Comparison of ENCODE assay signal across 26 cellular contexts in the genomic region with DNA sequence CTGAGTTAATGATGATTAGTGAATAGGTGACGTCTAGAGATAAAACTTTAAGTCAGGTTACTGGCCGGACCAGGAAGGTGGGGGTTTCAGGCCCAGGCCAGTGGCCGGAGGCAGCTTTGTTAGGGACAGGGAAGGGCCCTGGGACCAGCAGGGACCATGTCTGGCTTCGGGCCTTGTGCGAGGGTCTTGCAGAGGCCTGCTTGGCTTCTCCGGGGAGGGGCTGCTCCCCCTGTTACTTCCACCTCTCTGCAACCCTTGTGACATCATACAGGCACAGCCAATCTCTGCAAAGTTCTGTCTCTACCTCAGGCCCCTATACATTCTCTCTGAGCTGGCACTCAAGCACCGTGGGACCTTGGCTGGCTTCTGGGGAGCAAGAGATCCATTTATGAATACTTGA. TPM values are rescaled to one million over a fixed set of nuclear protein-coding genes. Genes with fewer than 3 reads are reported as not detected.
DNase-seq lines count a peak whose midpoint lies in the region; ATAC-seq and TF ChIP-seq lines count a peak whose summit lies in the region.
"Had no signal": no experiment of that assay in that cellular context is flagged by ENCODE, and none has a peak within 500 bp of the region (broad histone marks: within the 10 kb centered on the region; RNA-seq: fewer than 3 reads in every experiment).

ALLC (plus strand) TSS at position 320 of the 400 bp plus-strand sequence. CDS start 12,958 bp downstream, outside the sequence.

- no peak for TF ChIP-seq POLR2A in testis (IDR thresholded peaks at IDR 0.05)

- H3K4me3 ChIP-seq in adipocyte (ENCODE audit: low read length) = no peak within 1 kb of the TSS
- H3K4me3 ChIP-seq in mesendoderm (ENCODE audit: low read length) = no peak within 1 kb of the TSS
- no peak within 1 kb of the TSS for H3K4me3 ChIP-seq in testis
- H3K4me3 ChIP-seq: esophagus muscularis mucosa, left lung, ovary had no signal

- H4K5ac ChIP-seq in mesendoderm (ENCODE audit: low read length) = no peak within 1 kb of the TSS

- peak; percentile 24 for ATAC-seq in Right ventricle myocardium superior (ENCODE audit: poor library complexity)
- ATAC-seq: activated CD8-positive, alpha-beta memory T cell treated with anti-CD3 and anti-CD28 coated beads, Interleukin-2, amount 10 ng/mL, durations not matched to agents 7 days and 5 days; left lung; stimulated activated naive CD8-positive, alpha-beta T cell treated with anti-CD3 and anti-CD28 coated beads, Interleukin-15, amount 100 ng/mL, for 72 hours had no signal

- H3K79me2 ChIP-seq in mesendoderm (ENCODE audit: control insufficient read depth, insufficient read depth, low read length) = no peaks in the 10 kb centered on the region

- H3K9me3 ChIP-seq in adipocyte (ENCODE audit: control insufficient read depth, low read length) (peaks cover 8% of the 10 kb centered on the region), testis (no peaks in the 10 kb centered on the region)
- H3K9me3 ChIP-seq: esophagus muscularis mucosa, left lung, ovary, SK-N-SH had no signal

- H2AK5ac ChIP-seq in mesendoderm (ENCODE audit: low read length) = no peak within 1 kb of the TSS

- H3K9ac ChIP-seq in adipocyte (ENCODE audit: low read length) (peak within 1 kb of the TSS; percentile 12), mesendoderm (ENCODE audit: low read length) (no peak within 1 kb of the TSS)
- H3K9ac ChIP-seq: SK-N-SH had no signal

- H3K36me3 ChIP-seq in adipocyte (ENCODE audit: control insufficient read depth, insufficient read depth, low read length, severe bottlenecking) (no peaks in the 10 kb centered on the region), mesendoderm (ENCODE audit: control insufficient read depth, insufficient read depth, low read length) (no peaks in the 10 kb centered on the region), testis (ENCODE audit: low read depth, missing control alignments) (no peaks in the 10 kb centered on the region)
- H3K36me3 ChIP-seq: esophagus muscularis mucosa, left lung, ovary had no signal

- H2BK120ac ChIP-seq in mesendoderm (ENCODE audit: low read depth, low read length) = no peak within 1 kb of the TSS

- H3K4me1 ChIP-seq in adipocyte (ENCODE audit: control insufficient read depth, insufficient read depth, low read length) (peaks cover 11% of the 10 kb centered on the region), mesendoderm (ENCODE audit: control insufficient read depth, low read depth, low read length) (no peaks in the 10 kb centered on the region), testis (peaks cover 28% of the 10 kb centered on the region)
- H3K4me1 ChIP-seq: left lung had no signal

- H3K27ac ChIP-seq in mesendoderm (ENCODE audit: low read depth, low read length) = no peak within 1 kb of the TSS
- H3K27ac ChIP-seq in testis = peak within 1 kb of the TSS; percentile 60 to 80
- H3K27ac ChIP-seq: C4-2B, left lung had no signal

- no peak within 1 kb of the TSS for H2BK5ac ChIP-seq in mesendoderm (ENCODE audit: low read length)

- peak within 1 kb of the TSS; percentile 18 for H3K56ac ChIP-seq in mesendoderm (ENCODE audit: low read length)

- no peak for TF ChIP-seq CTCF in testis (IDR thresholded peaks at IDR 0.05)

- WGBS in mesendoderm (ENCODE audit: extremely low coverage, insufficient coverage, low lambda C conversion rate) = no CpG with 5 or more reads among the region's 7 CpGs
- WGBS in testis, 2 donors = 87 to 89% methylated on average over 7 of the region's 7 CpGs

- DNase-seq in Right ventricle myocardium superior (no peak), cardiac septum (ENCODE audit: low spot score) (no peak), adipocyte (ENCODE audit: low read depth) (no peak), mesendoderm (no peak), testis (no peak), NCI-H2107 treated with DMSO at 0.1 percent for 48 hours (lab: John Stamatoyannopoulos, UW; ENCODE audit: unreplicated experiment) (no peak), dermis blood vessel endothelial cell (no peak)
- no peak for DNase-seq in effector CD4-positive, alpha-beta T cell
- DNase-seq: activated CD4-positive, CD25-positive, alpha-beta regulatory T cell treated with anti-CD3 and anti-CD28 coated beads, Interleukin-2, amount 50 U/mL, for 72 hours; activated CD8-positive, alpha-beta memory T cell treated with anti-CD3 and anti-CD28 coated beads, Interleukin-2, amount 10 ng/mL, durations not matched to agents 7 days and 5 days; effector CD8-positive, alpha-beta T cell; GDM1; left lung; NCI-H1436; NCI-H69; SK-N-SH; stimulated activated CD4-positive, alpha-beta T cell treated with anti-CD3 and anti-CD28 coated beads, Interleukin-2, amount 100 ng/mL, for 24 hours; stimulated activated naive CD8-positive, alpha-beta T cell treated with anti-CD3 and anti-CD28 coated beads, Interleukin-15, amount 100 ng/mL, for 72 hours; T-helper 9 cell had no signal

- H3K23ac ChIP-seq in mesendoderm (ENCODE audit: low read length) = no peak within 1 kb of the TSS

- intact Hi-C loops in Right ventricle myocardium superior (cut with DNase I) (no loop called here), cardiac septum (cut with DNase I) (no loop called here), testis (cut with DNase I; ENCODE audit: low total_unique reads) (no loop called here)

- no peak within 1 kb of the TSS for H3K4me2 ChIP-seq in mesendoderm (ENCODE audit: low read length)
- H3K4me2 ChIP-seq: SK-N-SH had no signal

- H3K27me3 ChIP-seq in adipocyte (replicated peaks; ENCODE audit: control insufficient read depth, insufficient read depth, low read length) (peaks cover 10% of the 10 kb centered on the region), mesendoderm (ENCODE audit: insufficient read depth, low read length, poor library complexity) (no peaks in the 10 kb centered on the region), testis (no peaks in the 10 kb centered on the region)
- H3K27me3 ChIP-seq: esophagus muscularis mucosa, ovary had no signal

- H2BK15ac ChIP-seq in mesendoderm (replicated peaks; ENCODE audit: low read depth) = no peak within 1 kb of the TSS

- H3K18ac ChIP-seq in mesendoderm (ENCODE audit: low read length) = no peak within 1 kb of the TSS

- H3K4ac ChIP-seq in mesendoderm (ENCODE audit: low read depth, low read length) = no peak within 1 kb of the TSS

- no peak within 1 kb of the TSS for H4K8ac ChIP-seq in mesendoderm (ENCODE audit: low read depth, low read length)

- no peaks in the 10 kb centered on the region for H3K79me1 ChIP-seq in mesendoderm (ENCODE audit: low read length)

RNA-seq across cellular contexts. Expression of gene ALLC, which starts in this region (rescaled TPM):
- total RNA-seq in Right ventricle myocardium superior (not detected), cardiac septum (not detected), testis (10 to 100 TPM in 1 of 2 donors, 1 to 10 TPM in 1; 8.1 to 18.5 TPM), dermis blood vessel endothelial cell (not detected in 2 replicates)
- not detected for polyA plus RNA-seq in mesendoderm (2013, experiment 1 of 2)
- polyA plus RNA-seq in mesendoderm (2013, experiment 2 of 2) = not detected
- polyA plus RNA-seq in testis (ENCODE audit: insufficient read depth, low read depth, low replicate concordance) = 35.1 TPM
- total RNA-seq: A172; activated CD8-positive, alpha-beta memory T cell treated with anti-CD3 and anti-CD28 coated beads, Interleukin-2, amount 10 ng/mL, durations not matched to agents 7 days and 5 days; bronchial epithelial cell; esophagus muscularis mucosa; glomerular endothelial cell; left lung; M059J had no signal
- polyA plus RNA-seq: SK-N-SH had no signal

Comparison
In these comparisons a context has a peak if more than half of its experiments do, and no peak if none do; other contexts are left out.
1. Peak in ATAC-seq in Right ventricle myocardium superior; RNA of the gene not detected or under 1 TPM.